25 cellular contexts compared by ENCODE assay signal in genomic region chr12:72380441-72380840, GRCh38.
"Had no signal": no experiment of that assay in that cellular context is flagged by ENCODE, and none has a peak within 500 bp of the region (broad histone marks: within the 10 kb centered on the region; RNA-seq: fewer than 3 reads in every experiment).

No MANE protein-coding gene starts in this region.

- ATAC-seq: effector memory CD8-positive, alpha-beta T cell; esophagus mucosa; foreskin keratinocyte; gastrocnemius medialis; gastroesophageal sphincter; heart left ventricle; heart right ventricle had no signal

- H3K4me1 Mint-ChIP-seq: endodermal cell had no signal

- H3K27me3 Mint-ChIP-seq: dendritic cell treated with granulocyte-macrophage colony-stimulating factor and Interleukin-4, amounts not matched to agents 40 ng/mL and 50 ng/mL, for 4 days; effector memory CD8-positive, alpha-beta T cell had no signal

- H3K4me3 Mint-ChIP-seq: dendritic cell treated with granulocyte-macrophage colony-stimulating factor and Interleukin-4, amounts not matched to agents 40 ng/mL and 50 ng/mL, for 4 days; effector memory CD8-positive, alpha-beta T cell; endodermal cell had no signal

- H3K36me3 ChIP-seq: colonic mucosa, esophagus muscularis mucosa, esophagus squamous epithelium, gastrocnemius medialis, gastroesophageal sphincter, heart left ventricle, heart right ventricle had no signal

- H3K27ac ChIP-seq: colonic mucosa, coronary artery, dorsolateral prefrontal cortex, epithelial cell of prostate, esophagus muscularis mucosa, esophagus squamous epithelium, foreskin keratinocyte, gastrocnemius medialis, gastroesophageal sphincter, heart left ventricle, heart right ventricle had no signal

- DNase-seq: colonic mucosa; cortex of kidney; dermis blood vessel endothelial cell; dorsolateral prefrontal cortex; effector CD4-positive, alpha-beta T cell; effector CD8-positive, alpha-beta T cell; effector memory CD4-positive, alpha-beta T cell; effector memory CD8-positive, alpha-beta T cell; endodermal cell; erythroblast; esophagus squamous epithelium; foreskin fibroblast; foreskin keratinocyte; foreskin melanocyte; gastrocnemius medialis; glutamatergic neuron; head of caudate nucleus; heart left ventricle; heart right ventricle had no signal

- H3K4me3 ChIP-seq: colonic mucosa, coronary artery, dorsolateral prefrontal cortex, esophagus muscularis mucosa, esophagus squamous epithelium, gastrocnemius medialis, gastroesophageal sphincter, heart left ventricle, heart right ventricle had no signal

- H3K4me1 ChIP-seq: colonic mucosa, esophagus muscularis mucosa, esophagus squamous epithelium, foreskin keratinocyte, gastrocnemius medialis, gastroesophageal sphincter, heart left ventricle, heart right ventricle had no signal

- H3K27ac Mint-ChIP-seq: dendritic cell treated with granulocyte-macrophage colony-stimulating factor and Interleukin-4, amounts not matched to agents 40 ng/mL and 50 ng/mL, for 4 days; effector memory CD8-positive, alpha-beta T cell; endodermal cell had no signal

- H3K27me3 ChIP-seq: colonic mucosa, dorsolateral prefrontal cortex, esophagus muscularis mucosa, esophagus squamous epithelium, foreskin keratinocyte, gastrocnemius medialis, gastroesophageal sphincter, heart left ventricle, heart right ventricle had no signal

- H3K9me3 ChIP-seq: colonic mucosa, esophagus muscularis mucosa, esophagus squamous epithelium, gastrocnemius medialis, gastroesophageal sphincter, heart left ventricle had no signal
